ENCODE assay signal across 17 cellular contexts in genomic region chr6:57247603-57248002, GRCh38.
"Had no signal": no experiment of that assay in that cellular context is flagged by ENCODE, and none has a peak within 500 bp of the region (broad histone marks: within the 10 kb centered on the region; RNA-seq: fewer than 3 reads in every experiment).

No MANE protein-coding gene starts in this region.

- H3K4me3 ChIP-seq: lower lobe of right lung, sigmoid colon, transverse colon, uterus had no signal

- H3K36me3 ChIP-seq: lower lobe of right lung, neutrophil, sigmoid colon, transverse colon, uterus had no signal

- H3K9me3 ChIP-seq: lower lobe of right lung, neutrophil, sigmoid colon, transverse colon, uterus had no signal

- ATAC-seq: lower lobe of right lung; natural killer cell treated with Interleukin-12 subunit alpha and Interleukin-12 subunit beta and Interleukin-15 and Interleukin-18, amount 100 ng/mL, for 72 hours; stimulated activated naive B cell treated with anti-CD40 and anti-IgM and Interleukin-4, amounts not matched to agents 10 μg/mL and 1 μg/mL and 100 μg/mL, for 72 hours had no signal

- H3K27ac ChIP-seq: lower lobe of right lung, neutrophil, transverse colon had no signal

- H3K4me1 ChIP-seq: lower lobe of right lung had no signal

- DNase-seq: activated B cell treated with CpG ODN at 0.5 μM for 24 hours; activated CD4-positive, alpha-beta memory T cell treated with anti-CD3 and anti-CD28 coated beads, Interleukin-2, amount 10 ng/mL, durations not matched to agents 7 days and 5 days; activated CD4-positive, alpha-beta T cell treated with anti-CD3 and anti-CD28 coated beads for 48 hours; activated naive CD4-positive, alpha-beta T cell treated with Interleukin-2 at 50 U/mL for 16 hours; activated naive CD8-positive, alpha-beta T cell treated with anti-CD3 and anti-CD28 coated beads, Interleukin-2, amount 10 ng/mL, durations not matched to agents 7 days and 5 days; activated T-cell treated with anti-CD3 and anti-CD28 coated beads, Interleukin-2, amount 50 U/mL, for 1 hour; amygdala; central memory CD4-positive, alpha-beta T cell; cortex of kidney; hypothalamus; lower lobe of right lung; sigmoid colon; stimulated activated naive B cell treated with anti-CD40 and anti-IgM and Interleukin-4, amounts not matched to agents 10 μg/mL and 1 μg/mL and 100 μg/mL, for 72 hours; transverse colon; uterus had no signal

- H3K27me3 ChIP-seq: neutrophil, sigmoid colon, transverse colon, uterus had no signal
